Comparison of ENCODE assay signal across 9 cellular contexts in genomic region chr9:4491621-4491975, GRCh38. TPM values are rescaled to one million over a fixed set of nuclear protein-coding genes. Genes with fewer than 3 reads are reported as not detected.
DNase-seq lines count a peak whose midpoint lies in the region; ATAC-seq lines count a peak whose summit lies in the region.
"Had no signal": no experiment of that assay in that cellular context is flagged by ENCODE, and none has a peak within 500 bp of the region (broad histone marks: within the 10 kb centered on the region; RNA-seq: fewer than 3 reads in every experiment).

No MANE protein-coding gene starts in this region.

- no peak overlapping the region for H3K4me3 ChIP-seq in CD8-positive, alpha-beta memory T cell (ENCODE audit: low read length)
- peak overlapping the region; percentile 85 for H3K4me3 ChIP-seq in HUES48 (ENCODE audit: low read depth, low read length)
- H3K4me3 ChIP-seq in ectodermal cell (ENCODE audit: insufficient read depth, low read depth, low read length), result peak overlapping the region; percentile 53
- H3K4me3 ChIP-seq in muscle layer of duodenum (ENCODE audit: low read depth in 1 of 2, low read length in 2 of 2), result peak overlapping the region; percentile 79 to 85

- no peaks in the 10 kb centered on the region for H3K9me3 ChIP-seq in CD8-positive, alpha-beta memory T cell (ENCODE audit: low read length)
- H3K9me3 ChIP-seq in HUES48 (ENCODE audit: control insufficient read depth, insufficient read depth, low read length) (no peaks in the 10 kb centered on the region), ectodermal cell (ENCODE audit: control insufficient read depth, low read length) (no peaks in the 10 kb centered on the region), muscle layer of duodenum (ENCODE audit: control insufficient read depth in 1 of 2, low read length in 2 of 2) (no peaks in the 10 kb centered on the region)

- H3K4me1 ChIP-seq in CD8-positive, alpha-beta memory T cell (ENCODE audit: insufficient read depth, low read length), result peaks cover 15% of the 10 kb centered on the region
- H3K4me1 ChIP-seq in HUES48 (ENCODE audit: control insufficient read depth, insufficient read depth, low read length) (peaks cover 12% of the 10 kb centered on the region), ectodermal cell (ENCODE audit: control insufficient read depth, insufficient read depth, low read length) (peaks cover 12% of the 10 kb centered on the region), muscle layer of duodenum (ENCODE audit: control insufficient read depth in 1 of 2, insufficient read depth in 2 of 2, low read length in 2 of 2) (peaks cover 7 to 17% of the 10 kb centered on the region in 2 donors)

- no peaks in the 10 kb centered on the region for H3K9me3 Mint-ChIP-seq in CD8-positive, alpha-beta memory T cell

- H3K4me1 Mint-ChIP-seq in CD8-positive, alpha-beta memory T cell, result peaks cover 14 to 24% (median 20%) of the 10 kb centered on the region in 3 donors

- CTCF ChIA-PET in CD8-positive, alpha-beta memory T cell (lab: Charles Lee), result no interaction called here

- no peak overlapping the region for H3K27ac Mint-ChIP-seq in CD8-positive, alpha-beta memory T cell

- H3K27me3 Mint-ChIP-seq in CD8-positive, alpha-beta memory T cell, result peaks cover 28 to 62% of the 10 kb centered on the region in 2 donors

- H3K27ac ChIP-seq in CD8-positive, alpha-beta memory T cell (ENCODE audit: low read depth, low read length), result no peak overlapping the region
- peak overlapping the region; percentile 76 for H3K27ac ChIP-seq in HUES48 (ENCODE audit: low read depth, low read length)
- no peak overlapping the region for H3K27ac ChIP-seq in ectodermal cell (ENCODE audit: insufficient read depth, low read depth, low read length, poor library complexity, severe bottlenecking)
- H3K27ac ChIP-seq in muscle layer of duodenum (ENCODE audit: low read length), result no peak overlapping the region
- H3K27ac ChIP-seq: KMS-11 had no signal

- H3K4me3 Mint-ChIP-seq in CD8-positive, alpha-beta memory T cell, result peak overlapping the region; percentile 77 to 88 (median 77)

- H3K36me3 Mint-ChIP-seq in CD8-positive, alpha-beta memory T cell, result peaks cover 0 to 5% (median 2%) of the 10 kb centered on the region in 3 donors

- H3K9ac ChIP-seq in HUES48 (ENCODE audit: low read depth, low read length), result peak overlapping the region; percentile 7; the same call in 1 of the 2 replicates
- H3K9ac ChIP-seq: KMS-11 had no signal

- peaks cover 28% of the 10 kb centered on the region for H3K27me3 ChIP-seq in CD8-positive, alpha-beta memory T cell (ENCODE audit: insufficient read depth, low read length, poor library complexity, severe bottlenecking)
- peaks cover 29% of the 10 kb centered on the region for H3K27me3 ChIP-seq in HUES48 (ENCODE audit: control insufficient read depth, insufficient read depth, low read length)
- peaks cover 38% of the 10 kb centered on the region for H3K27me3 ChIP-seq in ectodermal cell (ENCODE audit: control insufficient read depth, insufficient read depth, low read length, poor library complexity, severe bottlenecking)
- peaks cover 10% of the 10 kb centered on the region for H3K27me3 ChIP-seq in muscle layer of duodenum (ENCODE audit: low read depth, low read length)

- in situ Hi-C loops in G401 (cut with HindIII; ENCODE audit: low sequenced_read_pairs), result no loop called here

- DNase-seq in CD8-positive, alpha-beta memory T cell, result no peak
- no peak for DNase-seq in NCI-H524 treated with DMSO at 0.1 percent for 48 hours (lab: John Stamatoyannopoulos, UW)
- no peak for DNase-seq in midbrain (lab: John Stamatoyannopoulos, UW)
- DNase-seq in G401 (ENCODE audit: low spot score), result no peak

- 2 to 6% methylated on average over 5 to 7 of the region's 7 CpGs for WGBS in ectodermal cell, 2 experiments

- no peaks in the 10 kb centered on the region for H3K36me3 ChIP-seq in CD8-positive, alpha-beta memory T cell (ENCODE audit: insufficient read depth, low read length)
- H3K36me3 ChIP-seq in HUES48 (ENCODE audit: control insufficient read depth, insufficient read depth, low read length) (no peaks in the 10 kb centered on the region), ectodermal cell (ENCODE audit: control insufficient read depth, insufficient read depth, low read length) (no peaks in the 10 kb centered on the region), muscle layer of duodenum (ENCODE audit: control insufficient read depth in 1 of 2, insufficient read depth in 2 of 2, low read length in 2 of 2) (no peaks in the 10 kb centered on the region)

- ATAC-seq in HG02840 (IDR thresholded peaks at IDR 0.05; ENCODE audit: low FRiP score, unreplicated experiment), result no peak

- POLR2A ChIA-PET in CD8-positive, alpha-beta memory T cell (lab: Charles Lee), result no interaction called here

RNA-seq across cellular contexts. Expression of gene SLC1A1, which starts 1.3 kb away (rescaled TPM):
- total RNA-seq in CD8-positive, alpha-beta memory T cell, result under 1 TPM in 1 of 2 experiments, not detected in 1; 0.09 TPM
- polyA plus RNA-seq in CD8-positive, alpha-beta memory T cell, result not detected
- 4.2 TPM for polyA plus RNA-seq in ectodermal cell (2013, experiment 1 of 4)
- 4.3 TPM for polyA plus RNA-seq in ectodermal cell (2013, experiment 2 of 4)
- 3.5 TPM for polyA plus RNA-seq in ectodermal cell (2013, experiment 3 of 4)
- polyA plus RNA-seq in ectodermal cell (2013, experiment 4 of 4), result 3.9 TPM
- total RNA-seq in G401 (2014; rRNA removed; shearing (Covaris generic)), result 1.8 and 2.6 TPM in 2 replicates
